Comparison of ENCODE assay signal across 18 cellular contexts in genomic region chr1:228754646-228755268, GRCh38. TPM values are rescaled to one million over a fixed set of nuclear protein-coding genes. Genes with fewer than 3 reads are reported as not detected.
A peak's percentile ranks its signal among the peaks of the same experiment; 100 is the strongest.
DNase-seq lines count a peak whose midpoint lies in the region; ATAC-seq, FAIRE-seq and TF ChIP-seq lines count a peak whose summit lies in the region.
"Had no signal": no experiment of that assay in that cellular context is flagged by ENCODE, and none has a peak within 500 bp of the region (broad histone marks: within the 10 kb centered on the region; RNA-seq: fewer than 3 reads in every experiment).

No MANE protein-coding gene starts in this region.

- DNase-seq in D721Med (ENCODE audit: insufficient read length, low spot score) (peak; percentile 84), H7 (peak; percentile 31), NCI-H82 treated with DMSO at 0.1 percent for 48 hours (lab: John Stamatoyannopoulos, UW; ENCODE audit: unreplicated experiment) (peak; percentile 94), neuronal stem cell (ENCODE audit: low spot score) (no peak), EL (no peak), GM19238 (ENCODE audit: insufficient read length, low spot score) (no peak)
- DNase-seq: C1 segment of cervical spinal cord; Caco-2; CD8-positive, alpha-beta T cell; DMS53; DMS79 treated with DMSO at 0.1 percent for 48 hours; GOT3; H9; HFFc6 had no signal

- ATAC-seq in GM18505 (IDR thresholded peaks at IDR 0.05; ENCODE audit: unreplicated experiment): no peak
- ATAC-seq: CD8-positive, alpha-beta T cell; HCT116 had no signal

- H3K9me3 ChIP-seq in neuronal stem cell (replicated peaks in 1 of 2; ENCODE audit: control insufficient read depth in 2 of 2, insufficient read depth in 1 of 2, low read depth in 1 of 2, low read length in 2 of 2): no peaks in the 10 kb centered on the region
- H3K9me3 ChIP-seq: Caco-2 had no signal

- no peak overlapping the region for H3K9ac ChIP-seq in neuronal stem cell (ENCODE audit: low read depth, low read length, poor library complexity)

- H3K18ac ChIP-seq in neuronal stem cell (ENCODE audit: low read length): peak overlapping the region; percentile 5

- H3K27me3 ChIP-seq in H7 (ENCODE audit: control insufficient read depth, insufficient read depth, low read length): peaks cover 7% of the 10 kb centered on the region; the same call in 1 of the 2 replicates
- peaks cover 0 to 23% (median 0%) of the 10 kb centered on the region in 3 experiments for H3K27me3 ChIP-seq in neuronal stem cell (ENCODE audit: control insufficient read depth in 3 of 3, insufficient read depth in 3 of 3, low read depth in 1 of 3, low read length in 3 of 3)

- H3K14ac ChIP-seq in neuronal stem cell (ENCODE audit: low read length): no peak overlapping the region

- H2BK120ac ChIP-seq in neuronal stem cell (ENCODE audit: low read depth, low read length): no peak overlapping the region

- no peak overlapping the region for H3K4me2 ChIP-seq in neuronal stem cell (ENCODE audit: insufficient read depth, low read length, poor library complexity, severe bottlenecking)

- no CpG with 5 or more reads among the region's 28 CpGs for WGBS in neuronal stem cell (ENCODE audit: extremely low coverage in 2 of 2, insufficient read length in 2 of 2, insufficient replicate concordance in 1 of 2), 2 donors

- no peak overlapping the region for H2BK5ac ChIP-seq in neuronal stem cell (ENCODE audit: low read length)

- no peaks in the 10 kb centered on the region for H3K36me3 ChIP-seq in H7 (replicated peaks; ENCODE audit: control insufficient read depth, insufficient read depth, low read length)
- H3K36me3 ChIP-seq in neuronal stem cell (replicated peaks in 1 of 2; ENCODE audit: control insufficient read depth in 2 of 2, insufficient read depth in 2 of 2, low read length in 2 of 2): no peaks in the 10 kb centered on the region

- no peak overlapping the region for H3K23ac ChIP-seq in neuronal stem cell (ENCODE audit: low read depth, low read length, poor library complexity)

- no peak overlapping the region for H2AFZ ChIP-seq in neuronal stem cell (ENCODE audit: low read length)

- H4K91ac ChIP-seq in neuronal stem cell (ENCODE audit: low read depth, low read length, poor library complexity): no peak overlapping the region

- H3K27ac ChIP-seq in neuronal stem cell (replicated peaks; ENCODE audit: low read length): no peak overlapping the region

- no peak for TF ChIP-seq POLR2A in GM18505 (IDR thresholded peaks at IDR 0.05; ENCODE audit: borderline replicate concordance, extremely low read depth, insufficient read depth, insufficient read length)

- H3K4me3 ChIP-seq in H7 (ENCODE audit: insufficient read depth, low read depth, low read length) (no peak overlapping the region), neuronal stem cell (ENCODE audit: low read length in 2 of 2) (no peak overlapping the region)

- H2AK5ac ChIP-seq in neuronal stem cell (ENCODE audit: low read depth, low read length): peak overlapping the region; percentile 36

- no peaks in the 10 kb centered on the region for H3K79me1 ChIP-seq in neuronal stem cell (ENCODE audit: low read depth, low read length)

- no peak overlapping the region for H2BK12ac ChIP-seq in neuronal stem cell (ENCODE audit: low read length)

- H3K4ac ChIP-seq in neuronal stem cell (ENCODE audit: low read length): no peak overlapping the region

- peaks cover 0 to 2% of the 10 kb centered on the region in 2 donors for H3K4me1 ChIP-seq in neuronal stem cell (ENCODE audit: control insufficient read depth in 2 of 2, insufficient read depth in 1 of 2, low read depth in 1 of 2, low read length in 2 of 2)
- H3K4me1 ChIP-seq: Caco-2 had no signal

- FAIRE-seq in D721Med (lab: Jason Lieb, UNC): peak; percentile 84
- FAIRE-seq: G401.6, GM12892 had no signal

- TF ChIP-seq CTCF in D721Med (IDR thresholded peaks at IDR 0.05; ENCODE audit: insufficient read depth, missing control alignments): no peak

- H2BK15ac ChIP-seq in neuronal stem cell (ENCODE audit: low read length): peak overlapping the region; percentile 22

- no peak overlapping the region for H4K8ac ChIP-seq in neuronal stem cell (ENCODE audit: low read depth, low read length)

RNA-seq across cellular contexts. Expression of gene RHOU, which starts 19.5 kb away (rescaled TPM):
- 11.0 and 17.6 TPM in 2 replicates for total RNA-seq in H7 (2014; rRNA removed; shearing (Covaris generic))
- polyA plus RNA-seq in neuronal stem cell (2013, experiment 1 of 2): 32.0 TPM
- polyA plus RNA-seq in neuronal stem cell (2013, experiment 2 of 2): 32.1 TPM

Comparison
In these comparisons a context has a peak if more than half of its experiments do, and no peak if none do; other contexts are left out.
1. DNase-seq: peak in D721Med (single experiment), H7 (single experiment) and NCI-H82 treated with DMSO at 0.1 percent for 48 hours (single experiment); none in neuronal stem cell (single experiment), EL (single experiment) and GM19238 (single experiment).